ENCODE assay signal across 25 cellular contexts in genomic region chr18:36537289-36537688, GRCh38.
"Had no signal": no experiment of that assay in that cellular context is flagged by ENCODE, and none has a peak within 500 bp of the region (broad histone marks: within the 10 kb centered on the region; RNA-seq: fewer than 3 reads in every experiment).

No MANE protein-coding gene starts in this region.

- DNase-seq: activated CD4-positive, alpha-beta memory T cell treated with anti-CD3 and anti-CD28 coated beads for 36 hours; activated CD4-positive, alpha-beta T cell treated with anti-CD3 and anti-CD28 coated beads, Interleukin-2, amount 10 ng/mL, durations not matched to agents 7 days and 5 days; activated CD4-positive, CD25-positive, alpha-beta regulatory T cell; activated gamma-delta T cell; activated naive CD4-positive, alpha-beta T cell treated with anti-CD3 and anti-CD28 coated beads for 36 hours; activated T-cell treated with anti-CD3 and anti-CD28 coated beads for 4 hours; activated T-cell treated with anti-CD3 and anti-CD28 coated beads, Interleukin-2, amount 50 U/mL, for 48 hours; amygdala; cerebellar nuclear complex; MM.1S; NCI-H1105 treated with DMSO at 0.1 percent for 48 hours; NCI-H146; NCI-H1930; NCI-H2171; NCI-H2227 treated with DMSO at 0.1 percent for 48 hours; NCI-H446 treated with DMSO at 0.1 percent for 48 hours; NCI-H524 treated with DMSO at 0.1 percent for 48 hours; NCI-H774; PC-3; SHP77; T-cell; T-helper 2 cell; T1000 had no signal

- H3K9me3 ChIP-seq: SJSA1 had no signal

- H3K36me3 ChIP-seq: SJSA1 had no signal

- H3K4me1 ChIP-seq: SJSA1 had no signal

- H3K27me3 ChIP-seq: SJSA1 had no signal

- ATAC-seq: activated T-helper 17 cell treated with anti-CD3 and anti-CD28 coated beads, Interleukin-2, amount 50 U/mL, for 72 hours; PC-3; T-cell had no signal

- H3K4me3 ChIP-seq: SJSA1 had no signal

- H3K27ac ChIP-seq: SJSA1 had no signal
